Comparison of ENCODE assay signal across 17 cellular contexts in genomic region chr1:24853656-24854055, GRCh38.
A peak's percentile ranks its signal among the peaks of the same experiment; 100 is the strongest.
DNase-seq lines count a peak whose midpoint lies in the region; TF ChIP-seq lines count a peak whose summit lies in the region.
"Had no signal": no experiment of that assay in that cellular context is flagged by ENCODE, and none has a peak within 500 bp of the region (broad histone marks: within the 10 kb centered on the region; RNA-seq: fewer than 3 reads in every experiment).

No MANE protein-coding gene starts in this region.

- H3K27ac ChIP-seq in VCaP (peak overlapping the region; percentile 84), prostate gland (peak overlapping the region in 1 of 2 donors; percentile 57)

- no peak for TF ChIP-seq POLR2A in prostate gland (IDR thresholded peaks at IDR 0.05)

- H3K4me3 ChIP-seq in prostate gland: no peak overlapping the region
- H3K4me3 ChIP-seq: GM12878, GM23338, HAP-1 had no signal

- intact Hi-C loops in prostate gland (cut with DNase I): no loop called here

- WGBS in prostate gland: 30% methylated on average over 5 of the region's 5 CpGs

- TF ChIP-seq CTCF in VCaP (conservative IDR thresholded peaks at IDR 0.05) (no peak), prostate gland (IDR thresholded peaks at IDR 0.05) (no peak)

- H3K4me1 ChIP-seq in prostate gland (replicated peaks): peaks cover 6% of the 10 kb centered on the region

- no peaks in the 10 kb centered on the region for H3K36me3 ChIP-seq in prostate gland
- H3K36me3 ChIP-seq: HAP-1 had no signal

- H3K27me3 ChIP-seq in prostate gland (replicated peaks; ENCODE audit: insufficient read depth): no peaks in the 10 kb centered on the region

- peak; percentile 53 for DNase-seq in left kidney (ENCODE audit: low read depth, low spot score)
- peak; percentile 30 for DNase-seq in prostate gland (ENCODE audit: low spot score)
- no peak for DNase-seq in cerebellar nuclear complex (lab: John Stamatoyannopoulos, UW)
- DNase-seq in GF-D8 (lab: John Stamatoyannopoulos, UW): no peak
- DNase-seq in NCI-H1105 (lab: John Stamatoyannopoulos, UW): no peak
- DNase-seq in LoVo (ENCODE audit: low spot score): no peak
- DNase-seq: C1 segment of cervical spinal cord; Caco-2; CD4-positive, CD25-positive, alpha-beta regulatory T cell; CD8-positive, alpha-beta T cell; DMS153; DND-41; HFFc6 had no signal

- no peaks in the 10 kb centered on the region for H3K9me3 ChIP-seq in prostate gland
- H3K9me3 ChIP-seq: Caco-2, HAP-1 had no signal

Comparison
In these comparisons a context has a peak if more than half of its experiments do, and no peak if none do; other contexts are left out.
1. DNase-seq: peak in left kidney (single experiment) and prostate gland (single experiment); none in cerebellar nuclear complex (0 of 2), GF-D8 (single experiment), NCI-H1105 (single experiment) and LoVo (single experiment).